In genomic region chr4:168848112-168848511, GRCh38 we compare ENCODE assay signal across 10 cellular contexts.
DNase-seq lines count a peak whose midpoint lies in the region; ATAC-seq and TF ChIP-seq lines count a peak whose summit lies in the region.
"Had no signal": no experiment of that assay in that cellular context is flagged by ENCODE, and none has a peak within 500 bp of the region (broad histone marks: within the 10 kb centered on the region; RNA-seq: fewer than 3 reads in every experiment).

No MANE protein-coding gene starts in this region.

- H3K27me3 ChIP-seq in SK-N-SH (ENCODE audit: insufficient read depth) (no peaks in the 10 kb centered on the region), trophoblast cell (ENCODE audit: insufficient read depth, low read length) (no peaks in the 10 kb centered on the region)

- H4K8ac ChIP-seq in trophoblast cell (ENCODE audit: low read depth, low read length) = no peak overlapping the region

- H3K14ac ChIP-seq in trophoblast cell (ENCODE audit: low read length) = no peak overlapping the region

- H3K9me3 ChIP-seq in SK-N-SH (no peaks in the 10 kb centered on the region), trophoblast cell (ENCODE audit: insufficient read depth, low read depth, low read length) (no peaks in the 10 kb centered on the region)

- WGBS in SK-N-SH (ENCODE audit: low lambda C conversion rate) = 9% methylated on average over 4 of the region's 4 CpGs
- WGBS in trophoblast cell (ENCODE audit: extremely low coverage, insufficient coverage, insufficient read length) = no CpG with 5 or more reads among the region's 4 CpGs

- H3K4me2 ChIP-seq in SK-N-SH = peak overlapping the region; percentile 90
- peak overlapping the region; percentile 44 for H3K4me2 ChIP-seq in trophoblast cell (ENCODE audit: low read length)

- no peak overlapping the region for H3K18ac ChIP-seq in trophoblast cell (ENCODE audit: low read length)

- H3K9ac ChIP-seq in SK-N-SH (peak overlapping the region; percentile 67), trophoblast cell (ENCODE audit: low read length) (no peak overlapping the region)

- H2BK12ac ChIP-seq in trophoblast cell (ENCODE audit: low read length) = no peak overlapping the region

- peaks cover 6% of the 10 kb centered on the region for H3K79me1 ChIP-seq in trophoblast cell (ENCODE audit: low read length)

- H3K27ac ChIP-seq in SK-N-SH (ENCODE audit: low read depth in 2 of 2, low read length in 1 of 2) = peak overlapping the region; percentile 83 to 86
- H3K27ac ChIP-seq in trophoblast cell (ENCODE audit: low read depth, low read length) = peak overlapping the region; percentile 86
- H3K27ac ChIP-seq: HL-60 had no signal

- CTCF ChIA-PET in SK-N-SH (lab: Yijun Ruan, JAX) = interaction anchor here (0.6 to 5.3 kb wide), 6 partner anchors 15 to 656 kb away, joined by 3 to 25 read pairs (median 6); no protein-coding TSS in a partner anchor

- H3K4ac ChIP-seq in trophoblast cell (ENCODE audit: low read depth, low read length) = no peak overlapping the region

- no peak; the same call in 1 of the 2 replicates for TF ChIP-seq RAD21 in SK-N-SH (IDR thresholded peaks at IDR 0.05; ENCODE audit: low read length)

- peaks cover 20 to 26% of the 10 kb centered on the region in 2 experiments for H3K4me1 ChIP-seq in SK-N-SH (ENCODE audit: control insufficient read depth in 1 of 2, insufficient read depth in 2 of 2, low read depth in 1 of 2, low read length in 1 of 2)
- H3K4me1 ChIP-seq in trophoblast cell (ENCODE audit: control insufficient read depth in 1 of 2, insufficient read depth in 2 of 2, low read length in 2 of 2) = peaks cover 7 to 15% of the 10 kb centered on the region in 2 experiments

- peaks cover 25% of the 10 kb centered on the region; the same call in 1 of the 2 replicates for H4K20me1 ChIP-seq in SK-N-SH (ENCODE audit: insufficient read depth)

- no peak overlapping the region for H2AK5ac ChIP-seq in trophoblast cell (ENCODE audit: low read length)

- H3K23ac ChIP-seq in trophoblast cell (ENCODE audit: low read length) = no peak overlapping the region

- H2BK120ac ChIP-seq in trophoblast cell (ENCODE audit: insufficient read depth, low read length, poor library complexity) = no peak overlapping the region

- POLR2A ChIA-PET in SK-N-SH (lab: Yijun Ruan, JAX) = no interaction called here

- TF ChIP-seq EP300 in SK-N-SH (IDR thresholded peaks at IDR 0.05; ENCODE audit: borderline replicate concordance in 1 of 2, low read depth in 1 of 2, low read length in 1 of 2) = peak in 1 of 2 experiments; percentile 14; a peak in 1 of 4 replicates

- no peak overlapping the region; the same call in 1 of the 2 replicates for H2AFZ ChIP-seq in SK-N-SH (ENCODE audit: low read depth)
- H2AFZ ChIP-seq in trophoblast cell (ENCODE audit: insufficient read depth, low read length, poor library complexity) = no peak overlapping the region

- H4K12ac ChIP-seq in trophoblast cell (ENCODE audit: low read depth, low read length) = no peak overlapping the region

- peaks cover 98% of the 10 kb centered on the region for H3K79me2 ChIP-seq in SK-N-SH (ENCODE audit: insufficient read depth)
- peaks cover 11% of the 10 kb centered on the region for H3K79me2 ChIP-seq in trophoblast cell (ENCODE audit: control insufficient read depth, insufficient read depth, low read length, poor library complexity)

- intact Hi-C loops in Right ventricle myocardium superior (cut with DNase I) = no loop called here

- no peak overlapping the region for H2BK5ac ChIP-seq in trophoblast cell (ENCODE audit: low read depth, low read length, poor library complexity)

- H3F3A ChIP-seq in SK-N-SH (replicated peaks; ENCODE audit: insufficient read depth) = peaks cover 18% of the 10 kb centered on the region

- H3K36me3 ChIP-seq in SK-N-SH (replicated peaks in 1 of 2; ENCODE audit: control insufficient read depth in 1 of 2, insufficient read depth in 2 of 2, low read length in 1 of 2) (peaks cover 10 to 23% of the 10 kb centered on the region in 2 experiments), trophoblast cell (ENCODE audit: control insufficient read depth in 1 of 2, insufficient read depth in 2 of 2, low read length in 2 of 2) (peaks cover 6 to 14% of the 10 kb centered on the region in 2 experiments)

- ATAC-seq in Right ventricle myocardium superior (ENCODE audit: poor library complexity) (peak; percentile 55), HG03045 (IDR thresholded peaks at IDR 0.05; ENCODE audit: unreplicated experiment) (no peak)

- H3K4me3 ChIP-seq in SK-N-SH (ENCODE audit: low read depth in 2 of 2, low read length in 1 of 2) (peak overlapping the region; percentile 17 to 52; a peak in 3 of 4 replicates), trophoblast cell (ENCODE audit: low read depth, low read length) (no peak overlapping the region)

- H3K9me2 ChIP-seq in SK-N-SH = no peaks in the 10 kb centered on the region

- TF ChIP-seq CTCF in SK-N-SH (IDR thresholded peaks at IDR 0.05) = no peak

- DNase-seq in ELF-1 (ENCODE audit: low read depth, low spot score) (peak; percentile 58), SK-N-SH (peak; percentile 44), Right ventricle myocardium superior (no peak), trophoblast cell (peak in 1 of 2 donors; percentile 51), NCI-H2171 (lab: John Stamatoyannopoulos, UW) (no peak), NCI-H1105 (lab: John Stamatoyannopoulos, UW) (no peak), EL (no peak)
- DNase-seq: naive B cell had no signal

- no peak overlapping the region for H4K91ac ChIP-seq in trophoblast cell (ENCODE audit: low read depth, low read length)

TF ChIP-seq in SK-N-SH, 30 proteins besides CTCF, POLR2A, EP300 and RAD21 (continues in another document):
- TF ChIP-seq SIN3A (IDR thresholded peaks at IDR 0.05; ENCODE audit: borderline replicate concordance, low read depth, low read length) = no peak
- 0 out of 2 replicates have a peak, but pooled peaks have one; percentile 29 for TF ChIP-seq MXI1 (IDR thresholded peaks at IDR 0.05; ENCODE audit: low read depth, low read length)
- TF ChIP-seq SMC3 (IDR thresholded peaks at IDR 0.05; ENCODE audit: low read depth, low read length) = no peak
- TF ChIP-seq, protein P1, sequence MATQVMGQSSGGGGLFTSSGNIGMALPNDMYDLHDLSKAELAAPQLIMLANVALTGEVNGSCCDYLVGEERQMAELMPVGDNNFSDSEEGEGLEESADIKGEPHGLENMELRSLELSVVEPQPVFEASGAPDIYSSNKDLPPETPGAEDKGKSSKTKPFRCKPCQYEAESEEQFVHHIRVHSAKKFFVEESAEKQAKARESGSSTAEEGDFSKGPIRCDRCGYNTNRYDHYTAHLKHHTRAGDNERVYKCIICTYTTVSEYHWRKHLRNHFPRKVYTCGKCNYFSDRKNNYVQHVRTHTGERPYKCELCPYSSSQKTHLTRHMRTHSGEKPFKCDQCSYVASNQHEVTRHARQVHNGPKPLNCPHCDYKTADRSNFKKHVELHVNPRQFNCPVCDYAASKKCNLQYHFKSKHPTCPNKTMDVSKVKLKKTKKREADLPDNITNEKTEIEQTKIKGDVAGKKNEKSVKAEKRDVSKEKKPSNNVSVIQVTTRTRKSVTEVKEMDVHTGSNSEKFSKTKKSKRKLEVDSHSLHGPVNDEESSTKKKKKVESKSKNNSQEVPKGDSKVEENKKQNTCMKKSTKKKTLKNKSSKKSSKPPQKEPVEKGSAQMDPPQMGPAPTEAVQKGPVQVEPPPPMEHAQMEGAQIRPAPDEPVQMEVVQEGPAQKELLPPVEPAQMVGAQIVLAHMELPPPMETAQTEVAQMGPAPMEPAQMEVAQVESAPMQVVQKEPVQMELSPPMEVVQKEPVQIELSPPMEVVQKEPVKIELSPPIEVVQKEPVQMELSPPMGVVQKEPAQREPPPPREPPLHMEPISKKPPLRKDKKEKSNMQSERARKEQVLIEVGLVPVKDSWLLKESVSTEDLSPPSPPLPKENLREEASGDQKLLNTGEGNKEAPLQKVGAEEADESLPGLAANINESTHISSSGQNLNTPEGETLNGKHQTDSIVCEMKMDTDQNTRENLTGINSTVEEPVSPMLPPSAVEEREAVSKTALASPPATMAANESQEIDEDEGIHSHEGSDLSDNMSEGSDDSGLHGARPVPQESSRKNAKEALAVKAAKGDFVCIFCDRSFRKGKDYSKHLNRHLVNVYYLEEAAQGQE (IDR thresholded peaks at IDR 0.05; ENCODE audit: low read depth, low read length) = no peak
- no peak for TF ChIP-seq GABPA (IDR thresholded peaks at IDR 0.05; ENCODE audit: low read depth)
- peak; percentile 74 for TF ChIP-seq GATA2 (CRISPR knock-in tag; IDR thresholded peaks at IDR 0.05)
- TF ChIP-seq POLR2AphosphoS5 (IDR thresholded peaks at IDR 0.05; ENCODE audit: low read depth, low read length) = no peak
- TF ChIP-seq MAX (IDR thresholded peaks at IDR 0.05; ENCODE audit: low read depth) = no peak
- no peak for TF ChIP-seq USF1 (IDR thresholded peaks at IDR 0.05; ENCODE audit: borderline replicate concordance, low read depth)
- no peak for TF ChIP-seq MEF2A (IDR thresholded peaks at IDR 0.05; ENCODE audit: borderline replicate concordance, low read depth)
- no peak for TF ChIP-seq FOSL2 (IDR thresholded peaks at IDR 0.05; ENCODE audit: borderline replicate concordance, low read depth)
- TF ChIP-seq NFIC (IDR thresholded peaks at IDR 0.05; ENCODE audit: borderline replicate concordance) = no peak
- TF ChIP-seq FOXM1 (IDR thresholded peaks at IDR 0.05; ENCODE audit: low read depth) = no peak
- TF ChIP-seq, protein P2, sequence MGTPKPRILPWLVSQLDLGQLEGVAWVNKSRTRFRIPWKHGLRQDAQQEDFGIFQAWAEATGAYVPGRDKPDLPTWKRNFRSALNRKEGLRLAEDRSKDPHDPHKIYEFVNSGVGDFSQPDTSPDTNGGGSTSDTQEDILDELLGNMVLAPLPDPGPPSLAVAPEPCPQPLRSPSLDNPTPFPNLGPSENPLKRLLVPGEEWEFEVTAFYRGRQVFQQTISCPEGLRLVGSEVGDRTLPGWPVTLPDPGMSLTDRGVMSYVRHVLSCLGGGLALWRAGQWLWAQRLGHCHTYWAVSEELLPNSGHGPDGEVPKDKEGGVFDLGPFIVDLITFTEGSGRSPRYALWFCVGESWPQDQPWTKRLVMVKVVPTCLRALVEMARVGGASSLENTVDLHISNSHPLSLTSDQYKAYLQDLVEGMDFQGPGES (IDR thresholded peaks at IDR 0.05; ENCODE audit: low read depth, low read length) = no peak
- TF ChIP-seq TEAD4 (IDR thresholded peaks at IDR 0.05; ENCODE audit: borderline replicate concordance, insufficient read depth) = no peak
- TF ChIP-seq JUND (IDR thresholded peaks at IDR 0.05) = no peak

Comparison
In these comparisons a context has a peak if more than half of its experiments do, and no peak if none do; other contexts are left out.
1. DNase-seq: peak in ELF-1 (single experiment) and SK-N-SH (single experiment); none in Right ventricle myocardium superior (single experiment), NCI-H2171 (single experiment), NCI-H1105 (single experiment) and EL (single experiment).